10 cellular contexts compared by ENCODE assay signal in the genomic region with DNA sequence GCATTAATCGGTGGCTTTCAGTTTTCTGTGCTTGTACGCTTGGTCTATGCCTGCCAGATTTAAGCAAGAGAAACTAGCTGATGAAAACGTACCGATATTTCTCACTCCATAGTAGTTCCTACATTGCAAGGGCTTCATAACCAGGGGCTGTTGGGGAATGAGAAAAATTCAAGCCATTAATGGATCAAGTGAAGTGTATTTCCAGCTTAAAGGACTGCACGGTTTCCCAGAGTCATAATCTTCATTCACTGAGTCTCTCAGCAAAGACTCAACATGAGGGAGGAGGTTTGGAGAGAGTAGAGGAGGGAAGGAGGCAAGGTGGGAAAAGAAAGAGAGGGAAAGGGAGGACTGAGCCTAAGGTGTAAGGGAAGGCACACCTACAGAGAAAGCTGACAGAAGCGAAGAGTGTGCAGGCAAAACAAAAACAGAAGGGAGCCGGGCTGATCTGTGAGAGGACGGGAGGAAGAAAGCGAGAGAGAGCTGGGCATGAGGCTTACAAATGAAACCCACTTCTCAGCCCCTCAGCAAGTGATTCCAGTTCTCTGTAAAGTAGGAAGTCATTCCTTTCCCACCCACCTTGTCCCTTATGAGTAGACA. TPM values are rescaled to one million over a fixed set of nuclear protein-coding genes. Genes with fewer than 3 reads are reported as not detected.
A peak's percentile ranks its signal among the peaks of the same experiment; 100 is the strongest.
DNase-seq lines count a peak whose midpoint lies in the region; ATAC-seq and TF ChIP-seq lines count a peak whose summit lies in the region.
"Had no signal": no experiment of that assay in that cellular context is flagged by ENCODE, and none has a peak within 500 bp of the region (broad histone marks: within the 10 kb centered on the region; RNA-seq: fewer than 3 reads in every experiment).

No MANE protein-coding gene starts in this region.

- POLR2A ChIA-PET in SK-N-SH (lab: Yijun Ruan, JAX) = no interaction called here

- no peaks in the 10 kb centered on the region for H3K79me2 ChIP-seq in SK-N-SH (ENCODE audit: insufficient read depth)

- H3K27ac ChIP-seq in SK-N-SH (ENCODE audit: low read depth in 2 of 2, low read length in 1 of 2) (peak overlapping the region in 1 of 2 experiments; percentile 1; a peak in 1 of 4 replicates), left ventricle myocardium inferior (replicated peaks) (peak overlapping the region; percentile 83), stomach smooth muscle (ENCODE audit: low read length) (peak overlapping the region; percentile 58), foreskin keratinocyte (no peak overlapping the region)
- H3K27ac ChIP-seq: epithelial cell of prostate had no signal

- ATAC-seq in GM21723 (IDR thresholded peaks at IDR 0.05; ENCODE audit: unreplicated experiment) (peak; percentile 50), foreskin keratinocyte (no peak)
- ATAC-seq: HCT116 had no signal

- no TSS peak for BruUV-seq in Calu3 (replicated peaks; lab: Mats Ljungman, UMichigan)

- H4K20me1 ChIP-seq in SK-N-SH (ENCODE audit: insufficient read depth) = no peaks in the 10 kb centered on the region

- H3K36me3 ChIP-seq in SK-N-SH (replicated peaks in 1 of 2; ENCODE audit: control insufficient read depth in 1 of 2, insufficient read depth in 2 of 2, low read length in 1 of 2) = no peaks in the 10 kb centered on the region
- H3K36me3 ChIP-seq in left ventricle myocardium inferior = peaks cover 22% of the 10 kb centered on the region
- no peaks in the 10 kb centered on the region for H3K36me3 ChIP-seq in stomach smooth muscle (ENCODE audit: control insufficient read depth in 2 of 2, insufficient read depth in 2 of 2, low read length in 2 of 2)

- peak overlapping the region; percentile 60 for H3K27ac Mint-ChIP-seq in Calu3 (ENCODE audit: unreplicated experiment)

- H3K9ac ChIP-seq in SK-N-SH (peak overlapping the region; percentile 41), stomach smooth muscle (ENCODE audit: low read length in 2 of 2) (peak overlapping the region; percentile 71 to 80)

- H3K4me3 ChIP-seq in SK-N-SH (ENCODE audit: low read depth in 2 of 2, low read length in 1 of 2) (peak overlapping the region; percentile 44 to 57), left ventricle myocardium inferior (peak overlapping the region; percentile 65), stomach smooth muscle (ENCODE audit: low read length in 2 of 2) (peak overlapping the region; percentile 70 to 83)

- CTCF ChIA-PET in Calu3 (lab: Charles Lee) (no interaction called here), SK-N-SH (lab: Yijun Ruan, JAX) (no interaction called here)

- peaks cover 8% of the 10 kb centered on the region for H3K4me1 Mint-ChIP-seq in Calu3 (ENCODE audit: low read depth, unreplicated experiment)

- H3K4me1 ChIP-seq in SK-N-SH (ENCODE audit: control insufficient read depth in 1 of 2, insufficient read depth in 2 of 2, low read depth in 1 of 2, low read length in 1 of 2) (no peaks in the 10 kb centered on the region), left ventricle myocardium inferior (peaks cover 33% of the 10 kb centered on the region), stomach smooth muscle (ENCODE audit: control insufficient read depth, insufficient read depth, low read length) (no peaks in the 10 kb centered on the region), foreskin keratinocyte (no peaks in the 10 kb centered on the region)

- H3K4me2 ChIP-seq in SK-N-SH = peak overlapping the region; percentile 63

- H3K9me3 ChIP-seq in SK-N-SH = no peaks in the 10 kb centered on the region
- H3K9me3 ChIP-seq in left ventricle myocardium inferior (replicated peaks) = peaks cover 3% of the 10 kb centered on the region
- H3K9me3 ChIP-seq in stomach smooth muscle (ENCODE audit: control insufficient read depth in 2 of 2, low read length in 2 of 2) = no peaks in the 10 kb centered on the region

- no peaks in the 10 kb centered on the region for H3K27me3 ChIP-seq in SK-N-SH (ENCODE audit: insufficient read depth)
- H3K27me3 ChIP-seq in left ventricle myocardium inferior (ENCODE audit: low read depth) = no peaks in the 10 kb centered on the region
- H3K27me3 ChIP-seq in stomach smooth muscle (ENCODE audit: control insufficient read depth in 1 of 2, insufficient read depth in 2 of 2, low read length in 2 of 2) = no peaks in the 10 kb centered on the region
- no peaks in the 10 kb centered on the region for H3K27me3 ChIP-seq in foreskin keratinocyte

- no peak for TF ChIP-seq CTCF in Calu3 (IDR thresholded peaks at IDR 0.05; ENCODE audit: unreplicated experiment)
- no peak for TF ChIP-seq CTCF in SK-N-SH (IDR thresholded peaks at IDR 0.05)
- TF ChIP-seq CTCF in left ventricle myocardium inferior (IDR thresholded peaks at IDR 0.05; ENCODE audit: borderline replicate concordance) = no peak
- TF ChIP-seq CTCF in GM13976 (IDR thresholded peaks at IDR 0.05; ENCODE audit: borderline replicate concordance, control extremely low read depth, extremely low read depth, insufficient read depth, missing control alignments) = no peak
- TF ChIP-seq CTCF in foreskin keratinocyte (conservative IDR thresholded peaks at IDR 0.05) = no peak

- no peaks in the 10 kb centered on the region for H3K9me2 ChIP-seq in SK-N-SH

- H3F3A ChIP-seq in SK-N-SH (replicated peaks; ENCODE audit: insufficient read depth) = no peaks in the 10 kb centered on the region

- DNase-seq in Calu3 (no peak), SK-N-SH (no peak), left ventricle myocardium inferior (no peak), GM13976 (ENCODE audit: low spot score) (no peak), foreskin keratinocyte (no peak)
- DNase-seq in stimulated activated CD4-positive, alpha-beta T cell treated with anti-CD3 and anti-CD28 coated beads, Interleukin-15, amount 100 ng/mL, for 24 hours = no peak

- H3K27me3 Mint-ChIP-seq in Calu3 (ENCODE audit: unreplicated experiment) = no peaks in the 10 kb centered on the region

- 26% methylated on average over 9 of the region's 9 CpGs for WGBS in SK-N-SH (ENCODE audit: low lambda C conversion rate)

- H3K9me3 Mint-ChIP-seq in Calu3 (ENCODE audit: low read depth, unreplicated experiment) = no peaks in the 10 kb centered on the region

- peak overlapping the region; percentile 55 for H3K4me3 Mint-ChIP-seq in Calu3 (ENCODE audit: low read depth, unreplicated experiment)

- H2AFZ ChIP-seq in SK-N-SH (ENCODE audit: low read depth) = peak overlapping the region; percentile 91

- no peak for TF ChIP-seq EP300 in SK-N-SH (IDR thresholded peaks at IDR 0.05; ENCODE audit: borderline replicate concordance in 1 of 2, low read depth in 1 of 2, low read length in 1 of 2)

- H3K36me3 Mint-ChIP-seq in Calu3 (ENCODE audit: insufficient read depth, unreplicated experiment) = no peaks in the 10 kb centered on the region

- in situ Hi-C loops in GM13976 (cut with MboI; ENCODE audit: low sequenced_read_pairs, unreplicated experiment) = no loop called here

- intact Hi-C loops in Calu3 (cut with micrococcal nuclease; ENCODE audit: unreplicated experiment) (no loop called here), left ventricle myocardium inferior (cut with micrococcal nuclease) (no loop called here)

- no peak for TF ChIP-seq RAD21 in SK-N-SH (IDR thresholded peaks at IDR 0.05; ENCODE audit: low read length)

TF ChIP-seq in SK-N-SH, 30 proteins besides CTCF, POLR2A, EP300 and RAD21:
- TF ChIP-seq FOXJ3 (CRISPR knock-in tag; IDR thresholded peaks at IDR 0.05) (no peak), TEAD4 (IDR thresholded peaks at IDR 0.05; ENCODE audit: borderline replicate concordance, insufficient read depth) (no peak)

RNA-seq across cellular contexts. Expression of gene GIMAP2, which starts 0.6 kb away (rescaled TPM):
- total RNA-seq in Calu3 (2022) (3.9 and 4.7 TPM in 2 replicates), left ventricle myocardium inferior (5.0 TPM), foreskin keratinocyte (0.25 and 0.41 TPM in 2 replicates)
- polyA plus RNA-seq in SK-N-SH (2012; rRNA removed) (4.1 and 5.7 TPM in 2 replicates), foreskin keratinocyte (0.14 and 0.25 TPM in 2 replicates)
- polyA plus RNA-seq in SK-N-SH (2012; cell fraction: cytosol; rRNA removed) = 4.4 and 4.5 TPM in 2 replicates
- polyA plus RNA-seq in SK-N-SH (2012; cell fraction: nucleus; rRNA removed) = 2.2 and 4.0 TPM in 2 replicates

RNA-seq across cellular contexts. Expression of gene GIMAP1, which starts 30.3 kb away (rescaled TPM):
- not detected in 2 replicates for total RNA-seq in Calu3 (2022)
- not detected in 2 replicates for polyA plus RNA-seq in SK-N-SH (2012; rRNA removed)
- under 0.01 TPM in 1 of 2 replicates, not detected in the other for polyA plus RNA-seq in SK-N-SH (2012; cell fraction: cytosol; rRNA removed)
- polyA plus RNA-seq in SK-N-SH (2012; cell fraction: nucleus; rRNA removed) = not detected in 2 replicates
- total RNA-seq in left ventricle myocardium inferior = 5.9 TPM
- total RNA-seq in foreskin keratinocyte = not detected in 2 replicates
- not detected in 2 replicates for polyA plus RNA-seq in foreskin keratinocyte

RNA-seq across cellular contexts. Expression of gene GIMAP5, which starts 51.1 kb away (rescaled TPM):
- total RNA-seq in Calu3 (2022) (not detected in 2 replicates), left ventricle myocardium inferior (10.7 TPM), foreskin keratinocyte (not detected in 2 replicates)
- polyA plus RNA-seq in SK-N-SH (2012; rRNA removed) (not detected in 2 replicates), foreskin keratinocyte (not detected in 2 replicates)
- polyA plus RNA-seq in SK-N-SH (2012; cell fraction: cytosol; rRNA removed) = not detected in 2 replicates
- polyA plus RNA-seq in SK-N-SH (2012; cell fraction: nucleus; rRNA removed) = not detected in 2 replicates

RNA-seq across cellular contexts. Expression of gene GIMAP6, which starts 53.9 kb away (rescaled TPM):
- total RNA-seq in Calu3 (2022) (not detected in 2 replicates), left ventricle myocardium inferior (24.3 TPM), foreskin keratinocyte (not detected in 2 replicates)
- polyA plus RNA-seq in SK-N-SH (2012; rRNA removed) (0.03 and 0.05 TPM in 2 replicates), foreskin keratinocyte (not detected in 2 replicates)
- 0.01 TPM in 2 replicates for polyA plus RNA-seq in SK-N-SH (2012; cell fraction: cytosol; rRNA removed)
- polyA plus RNA-seq in SK-N-SH (2012; cell fraction: nucleus; rRNA removed) = 0.02 and 0.04 TPM in 2 replicates

Comparison
In these comparisons a context has a peak if more than half of its experiments do, and no peak if none do; other contexts are left out.
1. RNA of gene GIMAP5, which starts 51.1 kb away (total RNA-seq): 10.7 TPM in left ventricle myocardium inferior (single experiment); not detected in Calu3 and not detected in foreskin keratinocyte; every median in the first group is over 10 times any median in the second.
2. Peak in every context shown above with its lines, with median percentiles within 50 percentile points of each other: H3K4me3 ChIP-seq.